ENCODE assay signal across 21 cellular contexts in genomic region chr11:7696424-7696823, GRCh38. TPM values are rescaled to one million over a fixed set of nuclear protein-coding genes. Genes with fewer than 3 reads are reported as not detected.
DNase-seq lines count a peak whose midpoint lies in the region; ATAC-seq and TF ChIP-seq lines count a peak whose summit lies in the region.
"Had no signal": no experiment of that assay in that cellular context is flagged by ENCODE, and none has a peak within 500 bp of the region (broad histone marks: within the 10 kb centered on the region; RNA-seq: fewer than 3 reads in every experiment).

No MANE protein-coding gene starts in this region.

- POLR2A ChIA-PET in OCI-LY7 (lab: Charles Lee): no interaction called here

- H3K9me3 ChIP-seq in OCI-LY7 (ENCODE audit: low read length): no peaks in the 10 kb centered on the region
- no peaks in the 10 kb centered on the region for H3K9me3 ChIP-seq in MM.1S (replicated peaks; ENCODE audit: insufficient read depth, low read length)
- H3K9me3 ChIP-seq: A549; BLaER1 treated with 17β-estradiol and CSF1 and Interleukin-3, amounts not matched to agents 10 nM and 100 nM had no signal

- BruUV-seq in OCI-LY7 (replicated peaks; lab: Mats Ljungman, UMichigan): no TSS peak

- H3K79me2 ChIP-seq in OCI-LY7 (ENCODE audit: insufficient read depth, low read depth, low read length) (no peaks in the 10 kb centered on the region), MM.1S (ENCODE audit: low read length) (no peaks in the 10 kb centered on the region)

- H4K20me1 ChIP-seq in OCI-LY7 (ENCODE audit: insufficient read depth, low read length): no peaks in the 10 kb centered on the region
- no peaks in the 10 kb centered on the region for H4K20me1 ChIP-seq in MM.1S (ENCODE audit: insufficient read depth, low read length)
- H4K20me1 ChIP-seq: BLaER1 treated with 17β-estradiol and CSF1 and Interleukin-3, amounts not matched to agents 10 nM and 100 nM had no signal

- no peaks in the 10 kb centered on the region for H3K4me1 ChIP-seq in OCI-LY7 (ENCODE audit: insufficient read depth, low read length, poor library complexity, severe bottlenecking)
- H3K4me1 ChIP-seq in MM.1S (ENCODE audit: low read length): peaks cover 3% of the 10 kb centered on the region; the same call in 1 of the 2 replicates
- H3K4me1 ChIP-seq: A549 had no signal

- no peaks in the 10 kb centered on the region for H3K36me3 Mint-ChIP-seq in activated CD4-positive, alpha-beta T cell treated with anti-CD3 and anti-CD28 coated beads, Interleukin-2, amount 10 ng/mL, durations not matched to agents 24 days and 14 days (ENCODE audit: low read depth)
- no peaks in the 10 kb centered on the region for H3K36me3 Mint-ChIP-seq in activated naive CD8-positive, alpha-beta T cell treated with anti-CD3 and anti-CD28 coated beads, Interleukin-2, amount 50 U/mL, for 24 hours (ENCODE audit: low read depth)
- no peaks in the 10 kb centered on the region for H3K36me3 Mint-ChIP-seq in activated naive CD8-positive, alpha-beta T cell treated with anti-CD3 and anti-CD28 coated beads for 36 hours
- H3K36me3 Mint-ChIP-seq in HFFc6 (ENCODE audit: low read depth): no peaks in the 10 kb centered on the region
- H3K36me3 Mint-ChIP-seq: CD8-positive, alpha-beta memory T cell had no signal

- H3K4me1 Mint-ChIP-seq in activated CD4-positive, alpha-beta T cell treated with anti-CD3 and anti-CD28 coated beads, Interleukin-2, amount 10 ng/mL, durations not matched to agents 24 days and 14 days: no peaks in the 10 kb centered on the region
- peaks cover 31% of the 10 kb centered on the region for H3K4me1 Mint-ChIP-seq in activated naive CD8-positive, alpha-beta T cell treated with anti-CD3 and anti-CD28 coated beads, Interleukin-2, amount 50 U/mL, for 24 hours
- H3K4me1 Mint-ChIP-seq in activated naive CD8-positive, alpha-beta T cell treated with anti-CD3 and anti-CD28 coated beads for 36 hours: peaks cover 5% of the 10 kb centered on the region
- H3K4me1 Mint-ChIP-seq in HFFc6 (ENCODE audit: low read depth): 0 out of 2 replicates have a peak, but pooled peaks cover 5% of the 10 kb centered on the region
- H3K4me1 Mint-ChIP-seq: CD8-positive, alpha-beta memory T cell had no signal

- H3K36me3 ChIP-seq in OCI-LY7 (ENCODE audit: insufficient read depth, low read length): no peaks in the 10 kb centered on the region
- H3K36me3 ChIP-seq in MM.1S (replicated peaks; ENCODE audit: insufficient read depth, low read length): no peaks in the 10 kb centered on the region
- H3K36me3 ChIP-seq: BLaER1 treated with 17β-estradiol and CSF1 and Interleukin-3, amounts not matched to agents 10 nM and 100 nM had no signal

- peak overlapping the region; percentile 2; the same call in 1 of the 2 replicates for H2AFZ ChIP-seq in OCI-LY7 (ENCODE audit: low read length)
- H2AFZ ChIP-seq in MM.1S (ENCODE audit: low read length): no peak overlapping the region

- peak overlapping the region; percentile 1 for H3K27ac Mint-ChIP-seq in activated CD4-positive, alpha-beta T cell treated with anti-CD3 and anti-CD28 coated beads, Interleukin-2, amount 10 ng/mL, durations not matched to agents 24 days and 14 days
- H3K27ac Mint-ChIP-seq in activated naive CD8-positive, alpha-beta T cell treated with anti-CD3 and anti-CD28 coated beads, Interleukin-2, amount 50 U/mL, for 24 hours: no peak overlapping the region
- no peak overlapping the region for H3K27ac Mint-ChIP-seq in activated naive CD8-positive, alpha-beta T cell treated with anti-CD3 and anti-CD28 coated beads for 36 hours
- no peak overlapping the region for H3K27ac Mint-ChIP-seq in HFFc6
- H3K27ac Mint-ChIP-seq: CD8-positive, alpha-beta memory T cell had no signal

- peak; percentile 88 for ATAC-seq in activated naive CD8-positive, alpha-beta T cell treated with anti-CD3 and anti-CD28 coated beads, Interleukin-2, amount 50 U/mL, for 24 hours
- ATAC-seq in stimulated activated naive CD8-positive, alpha-beta T cell treated with anti-CD3 and anti-CD28 coated beads, Interleukin-15, Interleukin-2, amounts not matched to agents 100 U/mL and 50 U/mL, for 24 hours: peak; percentile 77
- ATAC-seq: A549, K562, Right ventricle myocardium inferior had no signal

- intact Hi-C loops in activated CD4-positive, alpha-beta T cell treated with anti-CD3 and anti-CD28 coated beads, Interleukin-2, amount 10 ng/mL, durations not matched to agents 24 days and 14 days (cut with micrococcal nuclease): loop anchor here (10.0 kb wide), 2 partner anchors 342 to 882 kb away; no protein-coding TSS in a partner anchor
- intact Hi-C loops in OCI-LY7 (cut with micrococcal nuclease; ENCODE audit: unreplicated experiment): no loop called here

- H3K27ac ChIP-seq in OCI-LY7 (ENCODE audit: low read depth, low read length, poor library complexity, severe bottlenecking): no peak overlapping the region
- H3K27ac ChIP-seq in MM.1S (ENCODE audit: low read length): no peak overlapping the region
- H3K27ac ChIP-seq: A549; BLaER1 treated with 17β-estradiol and CSF1 and Interleukin-3, amounts not matched to agents 10 nM and 100 nM had no signal

- H3K4me3 ChIP-seq in OCI-LY7 (ENCODE audit: low read depth, low read length, poor library complexity, severe bottlenecking) (no peak overlapping the region), MM.1S (ENCODE audit: low read length) (no peak overlapping the region)
- H3K4me3 ChIP-seq: A549; BLaER1 treated with 17β-estradiol and CSF1 and Interleukin-3, amounts not matched to agents 10 nM and 100 nM; K562 had no signal

- DNase-seq in activated CD4-positive, alpha-beta T cell treated with anti-CD3 and anti-CD28 coated beads, Interleukin-2, amount 10 ng/mL, durations not matched to agents 24 days and 14 days: no peak
- DNase-seq in activated CD4-positive, alpha-beta T cell treated with anti-CD3 and anti-CD28 coated beads for 1 hour: no peak
- DNase-seq in activated naive CD8-positive, alpha-beta T cell treated with anti-CD3 and anti-CD28 coated beads, Interleukin-2, amount 50 U/mL, for 24 hours: no peak
- DNase-seq in activated naive CD8-positive, alpha-beta T cell treated with anti-CD3 and anti-CD28 coated beads for 36 hours: no peak
- no peak for DNase-seq in OCI-LY7 (ENCODE audit: low spot score)
- no peak for DNase-seq in stimulated activated naive CD8-positive, alpha-beta T cell treated with anti-CD3 and anti-CD28 coated beads, Interleukin-15, Interleukin-2, amounts not matched to agents 100 U/mL and 50 U/mL, for 24 hours
- no peak for DNase-seq in MM.1S
- DNase-seq in HFFc6: no peak
- DNase-seq: CD8-positive, alpha-beta memory T cell; DMS53; GOT3; NCI-H1105 treated with DMSO at 0.1 percent for 48 hours; NCI-H1694; NCI-H2081 treated with DMSO at 0.1 percent for 48 hours; NCI-H510A; NCI-H748 treated with DMSO at 0.1 percent for 48 hours; NK-92 treated with Interleukin-12 subunit alpha and Interleukin-12 subunit beta, amount 100 ng/mL, for 24 hours had no signal

- H3K4me3 Mint-ChIP-seq in activated CD4-positive, alpha-beta T cell treated with anti-CD3 and anti-CD28 coated beads, Interleukin-2, amount 10 ng/mL, durations not matched to agents 24 days and 14 days: no peak overlapping the region
- no peak overlapping the region for H3K4me3 Mint-ChIP-seq in activated naive CD8-positive, alpha-beta T cell treated with anti-CD3 and anti-CD28 coated beads, Interleukin-2, amount 50 U/mL, for 24 hours
- H3K4me3 Mint-ChIP-seq in activated naive CD8-positive, alpha-beta T cell treated with anti-CD3 and anti-CD28 coated beads for 36 hours: no peak overlapping the region
- no peak overlapping the region for H3K4me3 Mint-ChIP-seq in HFFc6
- H3K4me3 Mint-ChIP-seq: CD8-positive, alpha-beta memory T cell had no signal

- no peaks in the 10 kb centered on the region for H3F3A ChIP-seq in MM.1S (ENCODE audit: insufficient read depth, low read length)

- CTCF ChIA-PET in OCI-LY7 (lab: Charles Lee; ENCODE audit: unreplicated experiment): no interaction called here

- no peak overlapping the region for H3K9ac ChIP-seq in MM.1S (ENCODE audit: low read length)

- H3K4me2 ChIP-seq in OCI-LY7 (ENCODE audit: low read length) (no peak overlapping the region), MM.1S (ENCODE audit: low read depth, low read length) (no peak overlapping the region)
- H3K4me2 ChIP-seq: A549 had no signal

- H3K9me2 ChIP-seq in OCI-LY7 (ENCODE audit: insufficient read depth, low read length): no peaks in the 10 kb centered on the region
- H3K9me2 ChIP-seq in MM.1S (replicated peaks; ENCODE audit: insufficient read depth, low read length): no peaks in the 10 kb centered on the region

- H3K27me3 Mint-ChIP-seq in activated CD4-positive, alpha-beta T cell treated with anti-CD3 and anti-CD28 coated beads, Interleukin-2, amount 10 ng/mL, durations not matched to agents 24 days and 14 days: peaks cover 27% of the 10 kb centered on the region
- H3K27me3 Mint-ChIP-seq in activated naive CD8-positive, alpha-beta T cell treated with anti-CD3 and anti-CD28 coated beads, Interleukin-2, amount 50 U/mL, for 24 hours: peaks cover 30% of the 10 kb centered on the region
- H3K27me3 Mint-ChIP-seq in activated naive CD8-positive, alpha-beta T cell treated with anti-CD3 and anti-CD28 coated beads for 36 hours: peaks cover 16% of the 10 kb centered on the region
- peaks cover 20% of the 10 kb centered on the region for H3K27me3 Mint-ChIP-seq in HFFc6 (ENCODE audit: insufficient read depth)

- H3K9me3 Mint-ChIP-seq in activated CD4-positive, alpha-beta T cell treated with anti-CD3 and anti-CD28 coated beads, Interleukin-2, amount 10 ng/mL, durations not matched to agents 24 days and 14 days: no peaks in the 10 kb centered on the region
- no peaks in the 10 kb centered on the region for H3K9me3 Mint-ChIP-seq in activated naive CD8-positive, alpha-beta T cell treated with anti-CD3 and anti-CD28 coated beads, Interleukin-2, amount 50 U/mL, for 24 hours
- no peaks in the 10 kb centered on the region for H3K9me3 Mint-ChIP-seq in activated naive CD8-positive, alpha-beta T cell treated with anti-CD3 and anti-CD28 coated beads for 36 hours
- H3K9me3 Mint-ChIP-seq in HFFc6: no peaks in the 10 kb centered on the region
- H3K9me3 Mint-ChIP-seq: CD8-positive, alpha-beta memory T cell had no signal

- no peak for TF ChIP-seq CTCF in OCI-LY7 (conservative IDR thresholded peaks at IDR 0.05; ENCODE audit: low read length)
- no peak for TF ChIP-seq CTCF in MM.1S (IDR thresholded peaks at IDR 0.05; ENCODE audit: low read length)
- no peak for TF ChIP-seq CTCF in HFFc6 (IDR thresholded peaks at IDR 0.05)

- H3K27me3 ChIP-seq in MM.1S (replicated peaks; ENCODE audit: insufficient read depth, low read length): 0 out of 2 replicates have a peak, but pooled peaks cover 6% of the 10 kb centered on the region

RNA-seq across cellular contexts. Expression of gene OVCH2, which starts 9.9 kb away (rescaled TPM):
- not detected in 2 replicates for total RNA-seq in activated CD4-positive, alpha-beta T cell treated with anti-CD3 and anti-CD28 coated beads, Interleukin-2, amount 10 ng/mL, durations not matched to agents 24 days and 14 days
- total RNA-seq in activated naive CD8-positive, alpha-beta T cell treated with anti-CD3 and anti-CD28 coated beads for 36 hours: not detected
- not detected in 2 replicates for total RNA-seq in OCI-LY7 (2014; rRNA removed; shearing (Covaris generic))
- total RNA-seq in OCI-LY7 (2022): not detected in 2 replicates
- not detected for total RNA-seq in HFFc6 (2021; fragmentation: NEBNext Ultra II Directional; extraction: Animal tissue kit (Norgen Biotek cat#: 25700))
- total RNA-seq: CD8-positive, alpha-beta memory T cell; K562; Right ventricle myocardium inferior had no signal

RNA-seq across cellular contexts. Expression of gene CYB5R2, which starts 23.1 kb away (rescaled TPM):
- 3.4 and 3.6 TPM in 2 replicates for total RNA-seq in activated CD4-positive, alpha-beta T cell treated with anti-CD3 and anti-CD28 coated beads, Interleukin-2, amount 10 ng/mL, durations not matched to agents 24 days and 14 days
- total RNA-seq in activated naive CD8-positive, alpha-beta T cell treated with anti-CD3 and anti-CD28 coated beads for 36 hours: 10 to 100 TPM; 16.4 to 18.8 TPM
- not detected in 2 replicates for total RNA-seq in OCI-LY7 (2014; rRNA removed; shearing (Covaris generic))
- total RNA-seq in OCI-LY7 (2022): not detected in 2 replicates
- 10 to 100 TPM; 11.7 to 15.0 (median 12.4) TPM for total RNA-seq in HFFc6 (2021; fragmentation: NEBNext Ultra II Directional; extraction: Animal tissue kit (Norgen Biotek cat#: 25700))
